In the genomic region with DNA sequence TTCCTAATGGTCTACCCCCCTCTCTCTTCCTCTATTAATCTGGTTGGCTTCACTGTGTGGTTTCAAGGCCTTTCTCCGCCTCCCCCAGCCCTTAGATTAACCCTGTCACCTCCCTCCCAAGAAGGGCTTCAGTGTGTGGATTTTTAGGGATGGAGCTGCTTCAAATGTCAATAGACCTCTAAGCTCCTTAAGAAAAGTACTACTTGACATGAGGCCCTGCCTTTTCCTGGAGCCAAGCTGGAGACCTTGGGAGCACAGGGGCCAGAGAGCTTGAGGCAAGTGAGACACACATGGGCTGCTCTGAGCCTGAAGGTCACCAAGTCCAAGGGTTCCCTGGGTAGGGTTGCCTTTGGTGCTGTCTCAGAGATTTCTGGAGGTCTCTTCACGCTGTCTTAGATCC, we compare ENCODE assay signal across 17 cellular contexts. TPM values are rescaled to one million over a fixed set of nuclear protein-coding genes. Genes with fewer than 3 reads are reported as not detected.
DNase-seq lines count a peak whose midpoint lies in the region; ATAC-seq and TF ChIP-seq lines count a peak whose summit lies in the region.
"Had no signal": no experiment of that assay in that cellular context is flagged by ENCODE, and none has a peak within 500 bp of the region (broad histone marks: within the 10 kb centered on the region; RNA-seq: fewer than 3 reads in every experiment).

No MANE protein-coding gene starts in this region.

- no peak for DNase-seq in CD4-positive, alpha-beta T cell
- DNase-seq in T-cell (no peak), left lung (no peak), HEK293T (ENCODE audit: extremely low spot score) (no peak), tibial nerve (ENCODE audit: low spot score in 2 of 2) (no peak), Caco-2 (no peak), psoas muscle (no peak)
- DNase-seq in stimulated activated effector memory CD8-positive, alpha-beta T cell treated with anti-CD3 and anti-CD28 coated beads, Interleukin-12 subunit alpha, Interleukin-12 subunit beta, amount 100 ng/mL, for 72 hours (ENCODE audit: low spot score in 2 of 2): no peak
- DNase-seq: ACHN; CD8-positive, alpha-beta T cell; COR-L47; DMS53; H9 had no signal

- no peaks in the 10 kb centered on the region for H3K27me3 Mint-ChIP-seq in CD4-positive, alpha-beta T cell
- H3K27me3 Mint-ChIP-seq in T-cell: no peaks in the 10 kb centered on the region
- H3K27me3 Mint-ChIP-seq in Caco-2 (ENCODE audit: insufficient read depth, unreplicated experiment): no peaks in the 10 kb centered on the region

- POLR2A ChIA-PET in CD4-positive, alpha-beta T cell (lab: Charles Lee): no interaction called here
- POLR2A ChIA-PET in T-cell (lab: Charles Lee): interaction anchor here in 1 of 2 donors (0.6 kb wide), 1 partner anchor 125 kb away, joined by 4 read pairs; no protein-coding TSS in a partner anchor
- POLR2A ChIA-PET in HEK293T (lab: Yijun Ruan, JAX): no interaction called here
- POLR2A ChIA-PET in Caco-2 (lab: Charles Lee): no interaction called here

- no peak for ATAC-seq in CD4-positive, alpha-beta T cell (ENCODE audit: poor library complexity)
- no peak for ATAC-seq in T-cell (replicated peaks in 1 of 4)
- peak; percentile 76 for ATAC-seq in left lung
- ATAC-seq in stimulated activated effector memory CD8-positive, alpha-beta T cell treated with anti-CD3 and anti-CD28 coated beads, Interleukin-12 subunit alpha, Interleukin-12 subunit beta, amount 100 ng/mL, for 72 hours: no peak
- ATAC-seq in psoas muscle: no peak
- ATAC-seq: CD8-positive, alpha-beta T cell; GM23338 had no signal

- TF ChIP-seq POLR2A in tibial nerve (IDR thresholded peaks at IDR 0.05): no peak

- H3K4me1 ChIP-seq in left lung: peaks cover 0 to 10% of the 10 kb centered on the region in 2 donors
- H3K4me1 ChIP-seq in tibial nerve: peaks cover 0 to 5% (median 0%) of the 10 kb centered on the region in 4 donors
- no peaks in the 10 kb centered on the region for H3K4me1 ChIP-seq in Caco-2
- H3K4me1 ChIP-seq in psoas muscle: no peaks in the 10 kb centered on the region

- H3K4me3 Mint-ChIP-seq in CD4-positive, alpha-beta T cell: peak overlapping the region; percentile 30
- no peak overlapping the region for H3K4me3 Mint-ChIP-seq in T-cell
- no peak overlapping the region for H3K4me3 Mint-ChIP-seq in stimulated activated effector memory CD8-positive, alpha-beta T cell treated with anti-CD3 and anti-CD28 coated beads, Interleukin-12 subunit alpha, Interleukin-12 subunit beta, amount 100 ng/mL, for 72 hours
- H3K4me3 Mint-ChIP-seq in Caco-2 (ENCODE audit: unreplicated experiment): no peak overlapping the region
- H3K4me3 Mint-ChIP-seq: B cell; CD8-positive, alpha-beta T cell; GM23338 had no signal

- TF ChIP-seq EP300 in tibial nerve (IDR thresholded peaks at IDR 0.05): no peak

- H3K4me3 ChIP-seq in left lung (no peak overlapping the region), tibial nerve (no peak overlapping the region), Caco-2 (ENCODE audit: low read depth, low read length) (no peak overlapping the region), psoas muscle (no peak overlapping the region)
- H3K4me3 ChIP-seq: GM23338 had no signal

- no peak for TF ChIP-seq CTCF in CD4-positive, alpha-beta T cell (IDR thresholded peaks at IDR 0.05)
- no peak for TF ChIP-seq CTCF in left lung (IDR thresholded peaks at IDR 0.05)
- no peak for TF ChIP-seq CTCF in tibial nerve (IDR thresholded peaks at IDR 0.05)
- no peak for TF ChIP-seq CTCF in Caco-2 (IDR thresholded peaks at IDR 0.05; ENCODE audit: insufficient read depth in 1 of 2, low read depth in 1 of 2, low read length in 1 of 2, severe bottlenecking in 1 of 2, unreplicated experiment in 1 of 2)
- TF ChIP-seq CTCF in psoas muscle (IDR thresholded peaks at IDR 0.05): no peak

- H3K9me3 ChIP-seq in CD4-positive, alpha-beta T cell (ENCODE audit: control insufficient read depth, low read length): no peaks in the 10 kb centered on the region
- H3K9me3 ChIP-seq in left lung: no peaks in the 10 kb centered on the region
- H3K9me3 ChIP-seq in tibial nerve: no peaks in the 10 kb centered on the region
- no peaks in the 10 kb centered on the region for H3K9me3 ChIP-seq in Caco-2
- no peaks in the 10 kb centered on the region for H3K9me3 ChIP-seq in psoas muscle

- WGBS in tibial nerve, 2 donors: 60 to 88% methylated on average over 2 of the region's 2 CpGs
- WGBS in psoas muscle, 3 donors: 92 to 98% (median 95%) methylated on average over 2 of the region's 2 CpGs

- no peaks in the 10 kb centered on the region for H3K27me3 ChIP-seq in CD4-positive, alpha-beta T cell (ENCODE audit: control insufficient read depth, insufficient read depth, low read length)
- H3K27me3 ChIP-seq in left lung (no peaks in the 10 kb centered on the region), tibial nerve (no peaks in the 10 kb centered on the region), Caco-2 (replicated peaks; ENCODE audit: control insufficient read depth, insufficient read depth, low read length) (no peaks in the 10 kb centered on the region), psoas muscle (ENCODE audit: insufficient read depth in 3 of 3, low read length in 2 of 3) (no peaks in the 10 kb centered on the region)

- no peaks in the 10 kb centered on the region for H3K36me3 Mint-ChIP-seq in CD4-positive, alpha-beta T cell (ENCODE audit: low read depth)
- H3K36me3 Mint-ChIP-seq in T-cell (peaks cover 4% of the 10 kb centered on the region), Caco-2 (ENCODE audit: insufficient read depth, unreplicated experiment) (peaks cover 4% of the 10 kb centered on the region)
- no peaks in the 10 kb centered on the region for H3K36me3 Mint-ChIP-seq in stimulated activated effector memory CD8-positive, alpha-beta T cell treated with anti-CD3 and anti-CD28 coated beads, Interleukin-12 subunit alpha, Interleukin-12 subunit beta, amount 100 ng/mL, for 72 hours
- H3K36me3 Mint-ChIP-seq: CD8-positive, alpha-beta T cell had no signal

- H3K36me3 ChIP-seq in left lung (no peaks in the 10 kb centered on the region), tibial nerve (peaks cover 0 to 15% (median 0%) of the 10 kb centered on the region in 3 donors), Caco-2 (ENCODE audit: control insufficient read depth, insufficient read depth, low read length) (no peaks in the 10 kb centered on the region; the same call in none of the 2 replicates), psoas muscle (ENCODE audit: insufficient read depth in 1 of 2, low read depth in 1 of 2) (no peaks in the 10 kb centered on the region)

- BruUV-seq in Caco-2 (replicated peaks; lab: Mats Ljungman, UMichigan): no TSS peak

- intact Hi-C loops in CD4-positive, alpha-beta T cell (cut with DNase I, micrococcal nuclease): no loop called here
- intact Hi-C loops in left lung (cut with DNase I): no loop called here
- intact Hi-C loops in Caco-2 (cut with micrococcal nuclease; ENCODE audit: unreplicated experiment): no loop called here
- intact Hi-C loops in psoas muscle (cut with DNase I): no loop called here

- CTCF ChIA-PET in CD4-positive, alpha-beta T cell (lab: Charles Lee): no interaction called here
- CTCF ChIA-PET in T-cell (lab: Charles Lee) (no interaction called here), HEK293T (lab: Yijun Ruan, JAX) (interaction anchor here (1.5 kb wide), 1 partner anchor 9 kb away, joined by 5 read pairs; no protein-coding TSS in a partner anchor), Caco-2 (lab: Charles Lee) (interaction anchor here (2.0 kb wide), 1 partner anchor 55 kb away, joined by 5 read pairs; no protein-coding TSS in a partner anchor)

- no peak overlapping the region for H3K27ac ChIP-seq in CD4-positive, alpha-beta T cell (ENCODE audit: low read depth, low read length)
- no peak overlapping the region for H3K27ac ChIP-seq in left lung
- H3K27ac ChIP-seq in tibial nerve: no peak overlapping the region
- no peak overlapping the region for H3K27ac ChIP-seq in psoas muscle
- H3K27ac ChIP-seq: C4-2B, HL-60 had no signal

- no peak overlapping the region for H3K27ac Mint-ChIP-seq in CD4-positive, alpha-beta T cell
- H3K27ac Mint-ChIP-seq in T-cell (peak overlapping the region; percentile 34 to 43), Caco-2 (ENCODE audit: unreplicated experiment) (no peak overlapping the region)
- peak overlapping the region; percentile 14 for H3K27ac Mint-ChIP-seq in stimulated activated effector memory CD8-positive, alpha-beta T cell treated with anti-CD3 and anti-CD28 coated beads, Interleukin-12 subunit alpha, Interleukin-12 subunit beta, amount 100 ng/mL, for 72 hours
- H3K27ac Mint-ChIP-seq: B cell; CD8-positive, alpha-beta T cell; GM23338 had no signal

- H3K9me3 Mint-ChIP-seq in CD4-positive, alpha-beta T cell: peaks cover 3% of the 10 kb centered on the region
- H3K9me3 Mint-ChIP-seq in T-cell (no peaks in the 10 kb centered on the region), Caco-2 (ENCODE audit: unreplicated experiment) (no peaks in the 10 kb centered on the region)
- no peaks in the 10 kb centered on the region for H3K9me3 Mint-ChIP-seq in stimulated activated effector memory CD8-positive, alpha-beta T cell treated with anti-CD3 and anti-CD28 coated beads, Interleukin-12 subunit alpha, Interleukin-12 subunit beta, amount 100 ng/mL, for 72 hours
- H3K9me3 Mint-ChIP-seq: CD8-positive, alpha-beta T cell; GM23338; H9 had no signal

- H3K4me1 Mint-ChIP-seq in CD4-positive, alpha-beta T cell (ENCODE audit: low read depth): peaks cover 60% of the 10 kb centered on the region
- H3K4me1 Mint-ChIP-seq in T-cell: peaks cover 51 to 69% (median 53%) of the 10 kb centered on the region in 3 donors
- H3K4me1 Mint-ChIP-seq in stimulated activated effector memory CD8-positive, alpha-beta T cell treated with anti-CD3 and anti-CD28 coated beads, Interleukin-12 subunit alpha, Interleukin-12 subunit beta, amount 100 ng/mL, for 72 hours: peaks cover 13% of the 10 kb centered on the region
- H3K4me1 Mint-ChIP-seq in Caco-2 (ENCODE audit: low read depth, unreplicated experiment): no peaks in the 10 kb centered on the region

TF ChIP-seq in HEK293T, 16 proteins besides CTCF, POLR2A, EP300 and RAD21:
- TF ChIP-seq L3MBTL2 (conservative IDR thresholded peaks at IDR 0.05) (no peak), SUZ12 (IDR thresholded peaks at IDR 0.05) (no peak), FOXK2 (IDR thresholded peaks at IDR 0.05) (no peak)

RNA-seq across cellular contexts. Expression of a gene that starts 20.0 kb away (rescaled TPM):
- total RNA-seq in CD4-positive, alpha-beta T cell: under 1 TPM; 0.36 to 0.52 TPM
- 1 to 10 TPM; 1.0 to 1.8 (median 1.3) TPM for total RNA-seq in T-cell
- 1 to 10 TPM; 2.6 to 4.8 TPM for total RNA-seq in left lung
- total RNA-seq in tibial nerve: 10 to 100 TPM in 1 of 4 donors, 1 to 10 TPM in 3; 2.2 to 11.4 (median 5.2) TPM
- 7.5 and 7.7 TPM in 2 replicates for total RNA-seq in Caco-2 (2022)
- under 1 TPM in 3 of 4 donors, not detected in 1; 0.19 to 0.36 (median 0.34) TPM for total RNA-seq in psoas muscle
- polyA plus RNA-seq in psoas muscle: 1 to 10 TPM in 1 of 3 donors, under 1 TPM in 2; 0.12 to 3.1 (median 0.78) TPM
- total RNA-seq: H9 had no signal

Comparison
In these comparisons a context has a peak if more than half of its experiments do, and no peak if none do; other contexts are left out.
1. H3K27ac Mint-ChIP-seq: peak in T-cell (2 of 2) and stimulated activated effector memory CD8-positive, alpha-beta T cell treated with anti-CD3 and anti-CD28 coated beads, Interleukin-12 subunit alpha, Interleukin-12 subunit beta, amount 100 ng/mL, for 72 hours (single experiment); none in CD4-positive, alpha-beta T cell (single experiment) and Caco-2 (single experiment).
2. CTCF ChIA-PET loops: an anchor here in HEK293T (1.5 kb wide) and Caco-2 (2.0 kb wide); none called in CD4-positive, alpha-beta T cell and T-cell.